9 cellular contexts compared by ENCODE assay signal in the genomic region with DNA sequence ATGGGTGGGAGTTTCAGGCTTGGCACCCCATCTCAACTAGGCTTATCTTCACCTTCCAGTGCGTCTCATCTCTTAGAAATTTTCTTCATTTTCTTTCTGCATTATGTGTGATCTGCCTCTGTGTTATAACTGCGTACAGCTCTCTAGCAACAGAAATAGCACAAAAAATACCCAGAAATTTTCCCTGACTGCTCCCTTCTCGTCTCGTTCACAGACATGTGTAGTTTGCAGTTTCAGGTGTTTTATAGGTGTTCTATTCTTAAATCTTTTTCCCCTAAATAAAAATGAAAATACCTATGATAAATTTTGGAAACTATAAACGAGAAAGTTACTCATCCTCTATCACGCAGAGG. TPM values are rescaled to one million over a fixed set of nuclear protein-coding genes. Genes with fewer than 3 reads are reported as not detected.
A peak's percentile ranks its signal among the peaks of the same experiment; 100 is the strongest.
DNase-seq lines count a peak whose midpoint lies in the region; ATAC-seq, FAIRE-seq and TF ChIP-seq lines count a peak whose summit lies in the region.
"Had no signal": no experiment of that assay in that cellular context is flagged by ENCODE, and none has a peak within 500 bp of the region (broad histone marks: within the 10 kb centered on the region; RNA-seq: fewer than 3 reads in every experiment).

No MANE protein-coding gene starts in this region.

- H3K27me3 ChIP-seq in OCI-LY3 (ENCODE audit: low read depth, low read length) (no peaks in the 10 kb centered on the region), neural progenitor cell (no peaks in the 10 kb centered on the region), HAP-1 (ENCODE audit: low read depth) (no peaks in the 10 kb centered on the region)

- H3K9me3 ChIP-seq in OCI-LY3 (ENCODE audit: insufficient read depth, low read length): no peaks in the 10 kb centered on the region
- no peaks in the 10 kb centered on the region for H3K9me3 ChIP-seq in neural progenitor cell (ENCODE audit: low read depth)
- no peaks in the 10 kb centered on the region for H3K9me3 ChIP-seq in HAP-1

- peaks cover 100% of the 10 kb centered on the region for H3K79me2 ChIP-seq in OCI-LY3 (ENCODE audit: low read length)
- peaks cover 58% of the 10 kb centered on the region for H3K79me2 ChIP-seq in neural progenitor cell (ENCODE audit: low read depth)

- in situ Hi-C loops in HAP-1 (cut with MboI; ENCODE audit: low sequenced_read_pairs): no loop called here

- H3K4me2 ChIP-seq in OCI-LY3 (ENCODE audit: low read length) (peak overlapping the region; percentile 82), neural progenitor cell (no peak overlapping the region)

- H3K9ac ChIP-seq in OCI-LY3 (ENCODE audit: low read length) (peak overlapping the region; percentile 69), neural progenitor cell (no peak overlapping the region)

- DNase-seq in neural progenitor cell (ENCODE audit: low spot score) (no peak), NCI-H1436 treated with DMSO at 0.1 percent for 48 hours (lab: John Stamatoyannopoulos, UW) (no peak), HAP-1 (ENCODE audit: low spot score in 2 of 2) (no peak), urothelium cell line (ENCODE audit: low spot score) (no peak)
- DNase-seq in effector CD4-positive, alpha-beta T cell: no peak

- peaks cover 7% of the 10 kb centered on the region for H3K36me3 Mint-ChIP-seq in neural progenitor cell

- peaks cover 92% of the 10 kb centered on the region for H3K4me1 ChIP-seq in OCI-LY3 (ENCODE audit: low read length)
- peaks cover 17% of the 10 kb centered on the region for H3K4me1 ChIP-seq in neural progenitor cell
- no peaks in the 10 kb centered on the region for H3K4me1 ChIP-seq in HAP-1

- H3K4me3 Mint-ChIP-seq in neural progenitor cell: no peak overlapping the region

- H3K27me3 Mint-ChIP-seq in neural progenitor cell (ENCODE audit: insufficient read depth, low read depth): no peaks in the 10 kb centered on the region

- H3K9me3 Mint-ChIP-seq in neural progenitor cell: peaks cover 4% of the 10 kb centered on the region

- TF ChIP-seq CTCF in OCI-LY3 (IDR thresholded peaks at IDR 0.05; ENCODE audit: low read depth, low read length) (no peak), neural progenitor cell (IDR thresholded peaks at IDR 0.05) (no peak)

- peak overlapping the region; percentile 90 for H3K27ac ChIP-seq in OCI-LY3 (ENCODE audit: low read length)
- H3K27ac ChIP-seq in neural progenitor cell: no peak overlapping the region
- H3K27ac ChIP-seq: VCaP had no signal

- H3K4me3 ChIP-seq in OCI-LY3 (ENCODE audit: low read length) (peak overlapping the region; percentile 65), neural progenitor cell (no peak overlapping the region), HAP-1 (no peak overlapping the region)

- H2AFZ ChIP-seq in OCI-LY3 (ENCODE audit: low read depth, low read length) (no peak overlapping the region), neural progenitor cell (replicated peaks) (no peak overlapping the region)

- FAIRE-seq in urothelium cell line (lab: Jason Lieb, UNC): no peak

- peaks cover 41% of the 10 kb centered on the region for H3K4me1 Mint-ChIP-seq in neural progenitor cell

- H4K20me1 ChIP-seq in OCI-LY3 (ENCODE audit: insufficient read depth, low read length) (peaks cover 28% of the 10 kb centered on the region), neural progenitor cell (ENCODE audit: low read depth) (peaks cover 39% of the 10 kb centered on the region)

- H3K36me3 ChIP-seq in OCI-LY3 (replicated peaks; ENCODE audit: low read depth, low read length) (peaks cover 3% of the 10 kb centered on the region), neural progenitor cell (no peaks in the 10 kb centered on the region), HAP-1 (replicated peaks) (no peaks in the 10 kb centered on the region)

- peaks cover 3% of the 10 kb centered on the region for H3F3A ChIP-seq in neural progenitor cell (ENCODE audit: low read depth)

- ATAC-seq in GM19023 (IDR thresholded peaks at IDR 0.05; ENCODE audit: unreplicated experiment): peak; percentile 25
- peak; percentile 34 for ATAC-seq in HG02610 (IDR thresholded peaks at IDR 0.05; ENCODE audit: unreplicated experiment)

- peak overlapping the region; percentile 95 for H3K27ac Mint-ChIP-seq in neural progenitor cell

RNA-seq across cellular contexts. Expression of a gene that starts 48.2 kb away (rescaled TPM):
- total RNA-seq in neural progenitor cell (ENCODE audit: low replicate concordance): 6.2 and 9.1 TPM in 2 replicates
